In the genomic region with DNA sequence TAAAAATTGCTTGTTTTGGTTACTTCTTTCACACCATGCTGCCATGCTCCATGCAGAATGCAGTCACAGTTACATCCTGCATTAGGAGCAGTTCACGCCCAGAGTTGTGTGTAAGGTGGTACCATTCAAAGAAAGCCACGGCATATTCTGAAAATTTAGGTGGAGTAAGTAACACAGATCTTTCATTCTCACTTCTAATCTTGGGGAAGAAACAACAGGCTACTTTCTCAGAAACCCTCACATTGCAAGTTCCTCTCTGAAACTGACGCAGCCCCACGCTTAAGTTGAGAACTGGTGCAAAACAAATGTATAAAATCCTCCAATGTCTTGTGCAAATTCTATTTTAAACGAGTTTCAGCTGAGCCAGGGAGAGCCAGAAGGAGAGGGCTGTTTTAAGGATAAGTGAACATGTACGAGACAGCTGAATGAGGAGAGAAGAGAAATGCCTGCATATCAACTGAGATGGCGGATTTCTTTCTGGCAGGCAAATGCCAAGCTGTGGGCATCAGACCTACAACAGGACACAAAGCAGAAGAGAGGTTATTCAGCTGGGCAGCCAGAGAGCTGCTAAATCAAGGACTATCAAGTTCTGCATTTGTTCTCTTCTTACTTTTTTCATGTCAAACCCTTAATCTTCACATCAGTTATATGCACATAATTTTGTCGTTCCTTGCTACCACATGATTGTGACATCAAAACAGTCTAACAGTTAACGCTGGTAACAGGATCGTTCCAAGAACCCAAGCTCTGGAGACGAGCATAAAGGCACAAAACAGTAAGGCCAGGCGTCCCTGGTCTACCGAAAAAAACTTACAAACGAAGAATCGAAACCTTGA, we compare ENCODE assay signal across 10 cellular contexts. TPM values are rescaled to one million over a fixed set of nuclear protein-coding genes. Genes with fewer than 3 reads are reported as not detected.
DNase-seq lines count a peak whose midpoint lies in the region; FAIRE-seq and TF ChIP-seq lines count a peak whose summit lies in the region.
"Had no signal": no experiment of that assay in that cellular context is flagged by ENCODE, and none has a peak within 500 bp of the region (broad histone marks: within the 10 kb centered on the region; RNA-seq: fewer than 3 reads in every experiment).

No MANE protein-coding gene starts in this region.

- H3K4me2 ChIP-seq in MM.1S (ENCODE audit: low read depth, low read length): peak overlapping the region; percentile 93

- no peaks in the 10 kb centered on the region for H4K20me1 ChIP-seq in MM.1S (ENCODE audit: insufficient read depth, low read length)

- H3K27me3 ChIP-seq in MM.1S (replicated peaks; ENCODE audit: insufficient read depth, low read length) (no peaks in the 10 kb centered on the region), sigmoid colon (peaks cover 0 to 31% (median 12%) of the 10 kb centered on the region in 3 donors)
- H3K27me3 ChIP-seq: vagina had no signal

- H3K9me3 ChIP-seq in MM.1S (replicated peaks; ENCODE audit: insufficient read depth, low read length) (no peaks in the 10 kb centered on the region), sigmoid colon (no peaks in the 10 kb centered on the region)
- H3K9me3 ChIP-seq: vagina had no signal

- no peak for TF ChIP-seq EP300 in sigmoid colon (IDR thresholded peaks at IDR 0.05)

- 68 to 84% methylated on average over 15 of the region's 15 CpGs for WGBS in sigmoid colon, 2 donors

- peak overlapping the region; percentile 25; the same call in 1 of the 2 replicates for H2AFZ ChIP-seq in MM.1S (ENCODE audit: low read length)

- H3K4me1 ChIP-seq in MM.1S (ENCODE audit: low read length) (peaks cover 52% of the 10 kb centered on the region), sigmoid colon (peaks cover 0 to 14% (median 9%) of the 10 kb centered on the region in 4 donors)

- H3K36me3 ChIP-seq in MM.1S (replicated peaks; ENCODE audit: insufficient read depth, low read length) (no peaks in the 10 kb centered on the region), sigmoid colon (no peaks in the 10 kb centered on the region)
- H3K36me3 ChIP-seq: vagina had no signal

- peak; percentile 69 for FAIRE-seq in GM12891 (lab: Jason Lieb, UNC)

- H3K27ac ChIP-seq in MM.1S (ENCODE audit: low read length) (peak overlapping the region; percentile 91), skin epidermis (peak overlapping the region in 20 of 21 experiments; percentile 2 to 98 (median 64)), sigmoid colon (no peak overlapping the region)
- H3K27ac ChIP-seq: vagina had no signal

- peaks cover 47% of the 10 kb centered on the region for H3F3A ChIP-seq in MM.1S (ENCODE audit: insufficient read depth, low read length)

- H3K4me3 ChIP-seq in MM.1S (ENCODE audit: low read length) (peak overlapping the region; percentile 24), skin epidermis (peak overlapping the region in 3 of 7 experiments; percentile 13 to 83 (median 69)), sigmoid colon (no peak overlapping the region)
- H3K4me3 ChIP-seq: vagina had no signal

- TF ChIP-seq POLR2A in GM12891 (IDR thresholded peaks at IDR 0.05; ENCODE audit: low read depth, low read length): no peak
- TF ChIP-seq POLR2A in sigmoid colon (IDR thresholded peaks at IDR 0.05): no peak

- DNase-seq in GM12891 (ENCODE audit: insufficient read length, low spot score) (no peak), MM.1S (peak; percentile 27), astrocyte of the hippocampus (ENCODE audit: low read depth, low spot score) (peak; percentile 29), NCI-H526 treated with DMSO at 0.1 percent for 48 hours (lab: John Stamatoyannopoulos, UW) (no peak), OCI-M2 (lab: John Stamatoyannopoulos, UW; ENCODE audit: unreplicated experiment) (no peak), sigmoid colon (no peak), NCI-H1048 (lab: John Stamatoyannopoulos, UW) (no peak)
- DNase-seq: T-helper 9 cell had no signal

- intact Hi-C loops in sigmoid colon (cut with DNase I): no loop called here

- TF ChIP-seq CTCF in MM.1S (IDR thresholded peaks at IDR 0.05; ENCODE audit: low read length) (no peak), sigmoid colon (IDR thresholded peaks at IDR 0.05) (no peak)

- peak overlapping the region; percentile 57; the same call in 1 of the 2 replicates for H3K9ac ChIP-seq in MM.1S (ENCODE audit: low read length)

- H3K9me2 ChIP-seq in MM.1S (replicated peaks; ENCODE audit: insufficient read depth, low read length): no peaks in the 10 kb centered on the region

- peaks cover 38% of the 10 kb centered on the region for H3K79me2 ChIP-seq in MM.1S (ENCODE audit: low read length)

TF ChIP-seq in GM12891, 5 proteins besides CTCF, POLR2A, EP300 and RAD21:
- TF ChIP-seq POU2F2 (IDR thresholded peaks at IDR 0.05; ENCODE audit: low read depth, low read length) (no peak), POLR2AphosphoS5 (IDR thresholded peaks at IDR 0.05; ENCODE audit: low read depth, low read length) (no peak), PAX5 (IDR thresholded peaks at IDR 0.05; ENCODE audit: insufficient read depth, low read length, severe bottlenecking) (no peak), SPI1 (IDR thresholded peaks at IDR 0.05; ENCODE audit: low read depth, low read length) (peak; percentile 44; the same call in 1 of the 2 replicates), TAF1 (IDR thresholded peaks at IDR 0.05; ENCODE audit: low read depth, low read length) (no peak)
TF ChIP-seq in GM12891: peak in this region for 1.

RNA-seq across cellular contexts. Expression of gene ARL4C, which starts 6.4 kb away (rescaled TPM):
- polyA plus RNA-seq in GM12891 (2012; ENCODE audit: low read depth, missing spikeins): 5.1 TPM
- total RNA-seq in sigmoid colon: 1 to 10 TPM; 7.2 to 8.9 (median 8.4) TPM
- polyA plus RNA-seq in sigmoid colon: 10 to 100 TPM in 1 of 3 donors, 1 to 10 TPM in 2; 4.8 to 15.8 (median 8.3) TPM

Comparison
In these comparisons a context has a peak if more than half of its experiments do, and no peak if none do; other contexts are left out.
1. DNase-seq: peak in MM.1S (single experiment) and astrocyte of the hippocampus (single experiment); none in GM12891 (single experiment), NCI-H526 treated with DMSO at 0.1 percent for 48 hours (single experiment), OCI-M2 (single experiment), sigmoid colon (single experiment) and NCI-H1048 (single experiment).
2. H3K27ac ChIP-seq: peak in MM.1S (single experiment) and skin epidermis (20 of 21); none in sigmoid colon (0 of 4).